Comparison of ENCODE assay signal across 16 cellular contexts in genomic region chr13:26017196-26017921, GRCh38. TPM values are rescaled to one million over a fixed set of nuclear protein-coding genes. Genes with fewer than 3 reads are reported as not detected.
DNase-seq lines count a peak whose midpoint lies in the region; ATAC-seq and TF ChIP-seq lines count a peak whose summit lies in the region.
"Had no signal": no experiment of that assay in that cellular context is flagged by ENCODE, and none has a peak within 500 bp of the region (broad histone marks: within the 10 kb centered on the region; RNA-seq: fewer than 3 reads in every experiment).

No MANE protein-coding gene starts in this region.

- peaks cover 0 to 6% of the 10 kb centered on the region in 2 donors for H3K4me1 ChIP-seq in left lung
- H3K4me1 ChIP-seq: transverse colon had no signal

- no peaks in the 10 kb centered on the region for H3K9me3 Mint-ChIP-seq in activated T-cell treated with anti-CD3 and anti-CD28 coated beads, Interleukin-2, amount 50 U/mL, for 24 hours
- peaks cover 3% of the 10 kb centered on the region for H3K9me3 Mint-ChIP-seq in activated naive CD8-positive, alpha-beta T cell treated with anti-CD3 and anti-CD28 coated beads, Interleukin-2, amount 10 ng/mL, durations not matched to agents 7 days and 5 days
- H3K9me3 Mint-ChIP-seq: dendritic cell treated with granulocyte-macrophage colony-stimulating factor and Interleukin-4, amounts not matched to agents 40 ng/mL and 50 ng/mL, for 4 days had no signal

- POLR2A ChIA-PET in activated naive CD8-positive, alpha-beta T cell treated with anti-CD3 and anti-CD28 coated beads, Interleukin-2, amount 10 ng/mL, durations not matched to agents 7 days and 5 days (lab: Charles Lee): no interaction called here

- no peak for TF ChIP-seq CTCF in left lung (IDR thresholded peaks at IDR 0.05)

- no peaks in the 10 kb centered on the region for H3K9me3 ChIP-seq in left lung
- H3K9me3 ChIP-seq: transverse colon had no signal

- H3K4me3 ChIP-seq in left lung: no peak overlapping the region
- H3K4me3 ChIP-seq: transverse colon had no signal

- peaks cover 0 to 7% of the 10 kb centered on the region in 2 donors for H3K27me3 ChIP-seq in left lung
- H3K27me3 ChIP-seq: transverse colon had no signal

- intact Hi-C loops in left lung (cut with DNase I): no loop called here

- ATAC-seq in activated naive CD8-positive, alpha-beta T cell treated with anti-CD3 and anti-CD28 coated beads, Interleukin-2, amount 10 ng/mL, durations not matched to agents 7 days and 5 days (ENCODE audit: low read depth): peak; percentile 86
- peak; percentile 77 for ATAC-seq in left lung
- no peak for ATAC-seq in HG03039 (IDR thresholded peaks at IDR 0.05; ENCODE audit: unreplicated experiment)
- ATAC-seq: left lobe of liver had no signal

- no peaks in the 10 kb centered on the region for H3K36me3 ChIP-seq in left lung
- H3K36me3 ChIP-seq: transverse colon had no signal

- peaks cover 21% of the 10 kb centered on the region for H3K4me1 Mint-ChIP-seq in activated T-cell treated with anti-CD3 and anti-CD28 coated beads, Interleukin-2, amount 50 U/mL, for 24 hours (ENCODE audit: low read depth)
- peaks cover 26% of the 10 kb centered on the region for H3K4me1 Mint-ChIP-seq in activated naive CD8-positive, alpha-beta T cell treated with anti-CD3 and anti-CD28 coated beads, Interleukin-2, amount 10 ng/mL, durations not matched to agents 7 days and 5 days

- no peak for DNase-seq in activated T-cell treated with anti-CD3 and anti-CD28 coated beads, Interleukin-2, amount 50 U/mL, for 24 hours
- no peak for DNase-seq in activated T-cell treated with anti-CD3 and anti-CD28 coated beads, Interleukin-2, amount 50 U/mL, for 1 hour
- no peak for DNase-seq in activated naive CD8-positive, alpha-beta T cell treated with anti-CD3 and anti-CD28 coated beads, Interleukin-2, amount 10 ng/mL, durations not matched to agents 7 days and 5 days
- DNase-seq in left lung (peak in 1 of 2 donors; percentile 69), substantia nigra (lab: John Stamatoyannopoulos, UW) (peak in 18 of 49 donors; percentile 9 to 61 (median 31)), DMS 273 (lab: John Stamatoyannopoulos, UW; ENCODE audit: unreplicated experiment) (no peak), activated T-cell treated with anti-CD3 and anti-CD28 coated beads for 4 hours (no peak)
- DNase-seq: activated CD4-positive, alpha-beta T cell treated with anti-CD3 and anti-CD28 coated beads for 48 hours; activated naive CD4-positive, alpha-beta T cell; HFFc6; IMR-90; NCI-H187; transverse colon had no signal

- no peak overlapping the region for H3K4me3 Mint-ChIP-seq in activated T-cell treated with anti-CD3 and anti-CD28 coated beads, Interleukin-2, amount 50 U/mL, for 24 hours
- H3K4me3 Mint-ChIP-seq in activated naive CD8-positive, alpha-beta T cell treated with anti-CD3 and anti-CD28 coated beads, Interleukin-2, amount 10 ng/mL, durations not matched to agents 7 days and 5 days: no peak overlapping the region
- H3K4me3 Mint-ChIP-seq: dendritic cell treated with granulocyte-macrophage colony-stimulating factor and Interleukin-4, amounts not matched to agents 40 ng/mL and 50 ng/mL, for 4 days; HFFc6 had no signal

- H3K27ac ChIP-seq in left lung (peak overlapping the region in 1 of 2 donors; percentile 33), substantia nigra (ENCODE audit: low read depth, low read length, poor library complexity, severe bottlenecking) (peak overlapping the region; percentile 75)
- H3K27ac ChIP-seq: transverse colon had no signal

- H3K27ac Mint-ChIP-seq in activated T-cell treated with anti-CD3 and anti-CD28 coated beads, Interleukin-2, amount 50 U/mL, for 24 hours: peak overlapping the region; percentile 11
- H3K27ac Mint-ChIP-seq in activated naive CD8-positive, alpha-beta T cell treated with anti-CD3 and anti-CD28 coated beads, Interleukin-2, amount 10 ng/mL, durations not matched to agents 7 days and 5 days: peak overlapping the region; percentile 39
- H3K27ac Mint-ChIP-seq: dendritic cell treated with granulocyte-macrophage colony-stimulating factor and Interleukin-4, amounts not matched to agents 40 ng/mL and 50 ng/mL, for 4 days had no signal

- H3K36me3 Mint-ChIP-seq in activated T-cell treated with anti-CD3 and anti-CD28 coated beads, Interleukin-2, amount 50 U/mL, for 24 hours (ENCODE audit: low read depth): peaks cover 20% of the 10 kb centered on the region
- H3K36me3 Mint-ChIP-seq in activated naive CD8-positive, alpha-beta T cell treated with anti-CD3 and anti-CD28 coated beads, Interleukin-2, amount 10 ng/mL, durations not matched to agents 7 days and 5 days: peaks cover 26% of the 10 kb centered on the region

- no peaks in the 10 kb centered on the region for H3K27me3 Mint-ChIP-seq in activated T-cell treated with anti-CD3 and anti-CD28 coated beads, Interleukin-2, amount 50 U/mL, for 24 hours
- H3K27me3 Mint-ChIP-seq in activated naive CD8-positive, alpha-beta T cell treated with anti-CD3 and anti-CD28 coated beads, Interleukin-2, amount 10 ng/mL, durations not matched to agents 7 days and 5 days: no peaks in the 10 kb centered on the region

RNA-seq across cellular contexts. Expression of gene SHISA2, which starts 34.5 kb away (rescaled TPM):
- total RNA-seq in activated naive CD8-positive, alpha-beta T cell treated with anti-CD3 and anti-CD28 coated beads, Interleukin-2, amount 10 ng/mL, durations not matched to agents 7 days and 5 days: 1 to 10 TPM in 1 of 2 experiments, under 1 TPM in 1; 0.94 to 1.1 TPM
- 10 to 100 TPM; 12.0 to 19.9 TPM for total RNA-seq in left lung
- total RNA-seq: HFFc6, IMR-90, left lobe of liver, transverse colon had no signal

Comparison
In these comparisons a context has a peak if more than half of its experiments do, and no peak if none do; other contexts are left out.
1. RNA of gene SHISA2, which starts 34.5 kb away (total RNA-seq): 12.0 to 19.9 TPM in left lung; 0.94 to 1.1 TPM in activated naive CD8-positive, alpha-beta T cell treated with anti-CD3 and anti-CD28 coated beads, Interleukin-2, amount 10 ng/mL, durations not matched to agents 7 days and 5 days; every median in the first group is over 4 times any median in the second.